Comparison of ENCODE assay signal across 15 cellular contexts in the genomic region with DNA sequence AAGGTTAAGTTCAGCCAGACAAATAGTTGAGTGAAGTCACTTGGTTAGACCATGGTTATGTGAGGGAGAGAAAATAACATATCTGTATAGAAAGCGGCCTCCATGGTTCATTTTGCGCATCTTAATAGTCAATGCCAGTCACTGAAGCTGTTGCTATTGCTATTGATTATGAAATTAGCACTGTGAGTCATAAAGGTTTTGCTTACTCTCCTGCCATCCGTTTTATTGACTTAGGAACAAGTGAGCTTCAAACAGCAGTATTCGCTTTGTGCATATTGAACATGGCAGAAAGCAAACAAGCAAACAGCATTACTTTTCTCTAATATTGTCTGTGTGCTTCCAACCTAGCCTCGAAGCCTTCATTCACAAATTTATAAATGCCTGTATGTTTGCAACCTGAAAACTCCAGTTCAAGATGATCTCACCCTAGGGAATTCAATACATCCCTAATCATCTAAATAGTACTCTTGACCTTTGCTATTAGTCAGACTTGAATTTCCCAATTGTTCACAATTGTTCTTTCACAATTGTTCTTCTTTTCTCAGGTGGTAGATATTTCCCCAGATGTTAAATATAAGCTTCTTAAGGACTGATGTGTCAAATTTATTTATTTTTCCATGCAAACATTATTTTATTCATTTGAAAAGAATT. TPM values are rescaled to one million over a fixed set of nuclear protein-coding genes. Genes with fewer than 3 reads are reported as not detected.
A peak's percentile ranks its signal among the peaks of the same experiment; 100 is the strongest.
DNase-seq lines count a peak whose midpoint lies in the region; ATAC-seq and TF ChIP-seq lines count a peak whose summit lies in the region.
"Had no signal": no experiment of that assay in that cellular context is flagged by ENCODE, and none has a peak within 500 bp of the region (broad histone marks: within the 10 kb centered on the region; RNA-seq: fewer than 3 reads in every experiment).

No MANE protein-coding gene starts in this region.

- no peak overlapping the region for H4K8ac ChIP-seq in mesenchymal stem cell (ENCODE audit: low read length)

- H3K18ac ChIP-seq in mesenchymal stem cell (ENCODE audit: low read depth in 1 of 2, low read length in 2 of 2): no peak overlapping the region

- H2BK15ac ChIP-seq in mesenchymal stem cell (ENCODE audit: low read depth, poor library complexity, severe bottlenecking): no peak overlapping the region

- BruUV-seq in mammary epithelial cell (replicated peaks; lab: Mats Ljungman, UMichigan): no TSS peak

- intact Hi-C loops in mammary epithelial cell (cut with micrococcal nuclease) (no loop called here), CD14-positive monocyte (cut with micrococcal nuclease) (no loop called here)

- no peak overlapping the region for H3K4me3 Mint-ChIP-seq in CD14-positive monocyte
- H3K4me3 Mint-ChIP-seq: CD4-positive, CD25-positive, alpha-beta regulatory T cell had no signal

- H2BK5ac ChIP-seq in mesenchymal stem cell (ENCODE audit: low read depth, low read length, poor library complexity, severe bottlenecking): no peak overlapping the region

- no peak overlapping the region for H2AK5ac ChIP-seq in mesenchymal stem cell (ENCODE audit: low read length, severe bottlenecking)

- H3K27me3 Mint-ChIP-seq in CD14-positive monocyte (ENCODE audit: low read depth in 3 of 3): no peaks in the 10 kb centered on the region
- H3K27me3 Mint-ChIP-seq: CD4-positive, CD25-positive, alpha-beta regulatory T cell had no signal

- H3K14ac ChIP-seq in mesenchymal stem cell (ENCODE audit: low read length in 2 of 2): no peak overlapping the region

- no peak overlapping the region for H2BK120ac ChIP-seq in mesenchymal stem cell (ENCODE audit: low read depth, low read length)

- H3K4ac ChIP-seq in mesenchymal stem cell (ENCODE audit: low read depth in 1 of 2, low read length in 2 of 2): no peak overlapping the region

- no peak overlapping the region for H4K91ac ChIP-seq in mesenchymal stem cell (ENCODE audit: low read length)

- H3K4me3 ChIP-seq in mammary epithelial cell (replicated peaks in 1 of 3; ENCODE audit: insufficient read depth in 1 of 3, low read depth in 2 of 3, low read length in 3 of 3): no peak overlapping the region
- no peak overlapping the region for H3K4me3 ChIP-seq in mesenchymal stem cell (ENCODE audit: insufficient read depth in 1 of 2, low read depth in 1 of 2, low read length in 2 of 2)
- H3K4me3 ChIP-seq: SK-N-MC had no signal

- H3K9me3 Mint-ChIP-seq in CD14-positive monocyte: peaks cover 0 to 9% (median 2%) of the 10 kb centered on the region in 7 donors

- TF ChIP-seq CTCF in mammary epithelial cell (conservative IDR thresholded peaks at IDR 0.05 in 1 of 2, IDR thresholded peaks at IDR 0.05 in 1 of 2; ENCODE audit: extremely low read depth in 1 of 2, insufficient read depth in 1 of 2, low read depth in 1 of 2, low read length in 2 of 2): no peak
- no peak for TF ChIP-seq CTCF in CD14-positive monocyte (IDR thresholded peaks at IDR 0.05)

- CTCF ChIA-PET in mammary epithelial cell (lab: Charles Lee; ENCODE audit: low non-redundant PET): no interaction called here

- WGBS in mammary epithelial cell (ENCODE audit: low coverage, missing lambda C conversion rate): 73% methylated on average over 5 of the region's 5 CpGs
- 70% methylated on average over 5 of the region's 5 CpGs for WGBS in mesenchymal stem cell

- H3K79me1 ChIP-seq in mesenchymal stem cell (replicated peaks; ENCODE audit: low read length, poor library complexity, severe bottlenecking): no peaks in the 10 kb centered on the region

- no peak overlapping the region for H3K9ac ChIP-seq in mammary epithelial cell (ENCODE audit: insufficient read depth, low read length)
- H3K9ac ChIP-seq in mesenchymal stem cell (ENCODE audit: low read length): no peak overlapping the region

- H3K4me2 ChIP-seq in mammary epithelial cell (ENCODE audit: insufficient read depth, low read depth, low read length): peak overlapping the region; percentile 58
- H3K4me2 ChIP-seq in mesenchymal stem cell (ENCODE audit: low read length, poor library complexity, severe bottlenecking): no peak overlapping the region

- no peak overlapping the region for H3K23ac ChIP-seq in mesenchymal stem cell (ENCODE audit: low read length in 2 of 2)

- H3K27ac ChIP-seq in mammary epithelial cell (ENCODE audit: insufficient read depth, low read depth, low read length) (no peak overlapping the region), mesenchymal stem cell (ENCODE audit: low read length, poor library complexity, severe bottlenecking) (no peak overlapping the region)
- H3K27ac ChIP-seq: SK-N-MC had no signal

- H3K36me3 Mint-ChIP-seq in CD14-positive monocyte: no peaks in the 10 kb centered on the region
- H3K36me3 Mint-ChIP-seq: CD4-positive, CD25-positive, alpha-beta regulatory T cell had no signal

- H2AFZ ChIP-seq in mammary epithelial cell (ENCODE audit: low read depth, low read length) (no peak overlapping the region), mesenchymal stem cell (ENCODE audit: low read depth, low read length) (no peak overlapping the region)

- no peaks in the 10 kb centered on the region for H4K20me1 ChIP-seq in mammary epithelial cell (ENCODE audit: insufficient read depth, low read length)

- no peaks in the 10 kb centered on the region for H3K9me3 ChIP-seq in mammary epithelial cell (replicated peaks; ENCODE audit: insufficient read depth, low read length)
- H3K9me3 ChIP-seq in mesenchymal stem cell (ENCODE audit: control insufficient read depth, low read length): no peaks in the 10 kb centered on the region

- no peaks in the 10 kb centered on the region for H3K27me3 ChIP-seq in mammary epithelial cell (ENCODE audit: insufficient read depth, low read length)
- H3K27me3 ChIP-seq in mesenchymal stem cell (ENCODE audit: control insufficient read depth in 1 of 2, insufficient read depth in 1 of 2, low read length in 2 of 2): no peaks in the 10 kb centered on the region

- peaks cover 20% of the 10 kb centered on the region for H3K4me1 ChIP-seq in mammary epithelial cell (ENCODE audit: insufficient read depth, low read length)
- no peaks in the 10 kb centered on the region for H3K4me1 ChIP-seq in mesenchymal stem cell (ENCODE audit: control insufficient read depth, insufficient read depth, low read depth, low read length)

- H3K36me3 ChIP-seq in mammary epithelial cell (ENCODE audit: insufficient read depth, low read length) (no peaks in the 10 kb centered on the region), mesenchymal stem cell (ENCODE audit: control insufficient read depth in 1 of 2, insufficient read depth in 2 of 2, low read depth in 1 of 2, low read length in 2 of 2) (no peaks in the 10 kb centered on the region)

- DNase-seq in DMS53 (lab: John Stamatoyannopoulos, UW) (peak; percentile 93), HT1080 (ENCODE audit: low read depth) (peak; percentile 52), mammary epithelial cell (peak; percentile 77), mesenchymal stem cell (peak; percentile 38), CD14-positive monocyte (ENCODE audit: low spot score) (no peak)
- DNase-seq: Calu3; CD4-positive, CD25-positive, alpha-beta regulatory T cell; GDM1; GOT3; NCI-H187 treated with DMSO at 0.1 percent for 48 hours; T-helper 1 cell had no signal

- in situ Hi-C loops in mammary epithelial cell (cut with MboI; ENCODE audit: low sequenced_read_pairs in 2 of 2): no loop called here

- H3K27ac Mint-ChIP-seq in CD14-positive monocyte: no peak overlapping the region
- H3K27ac Mint-ChIP-seq: CD4-positive, CD25-positive, alpha-beta regulatory T cell had no signal

- no peak overlapping the region for H2BK12ac ChIP-seq in mesenchymal stem cell (ENCODE audit: low read length in 2 of 2)

- dilution Hi-C loops in mammary epithelial cell (cut with HindIII; ENCODE audit: low sequenced_read_pairs): no loop called here

- no peaks in the 10 kb centered on the region for H3K4me1 Mint-ChIP-seq in CD14-positive monocyte
- H3K4me1 Mint-ChIP-seq: CD4-positive, CD25-positive, alpha-beta regulatory T cell had no signal

- H3K79me2 ChIP-seq in mammary epithelial cell (ENCODE audit: insufficient read depth, low read length): no peaks in the 10 kb centered on the region

- ATAC-seq in GM18868 (IDR thresholded peaks at IDR 0.05; ENCODE audit: unreplicated experiment): no peak
- no peak for ATAC-seq in HG03097 (IDR thresholded peaks at IDR 0.05; ENCODE audit: low FRiP score, unreplicated experiment)

RNA-seq across cellular contexts. Expression of gene GABRA2, which starts 55.9 kb away (rescaled TPM):
- 0.47 and 1.2 TPM in 2 replicates for total RNA-seq in HT1080 (2014; rRNA removed; shearing (Covaris generic))
- 1.2 and 2.3 TPM in 2 replicates for polyA plus RNA-seq in HT1080 (2015; cell fraction: cytosol; rRNA removed)
- 1.5 and 2.4 TPM in 2 replicates for polyA plus RNA-seq in HT1080 (2015; cell fraction: nucleus; rRNA removed)
- total RNA-seq in mammary epithelial cell: not detected
- polyA plus RNA-seq in mammary epithelial cell (0.05 TPM), CD14-positive monocyte (not detected)
- not detected for polyA minus RNA-seq in mammary epithelial cell
- polyA plus RNA-seq in mesenchymal stem cell (2013, experiment 1 of 2): 21.3 TPM
- polyA plus RNA-seq in mesenchymal stem cell (2013, experiment 2 of 2): 21.7 TPM
- total RNA-seq: Calu3; CD4-positive, CD25-positive, alpha-beta regulatory T cell; LHCN-M2 had no signal
- polyA plus RNA-seq: CD4-positive, CD25-positive, alpha-beta regulatory T cell had no signal
